In genomic region chr2:25878361-25879132, GRCh38 we compare ENCODE assay signal across 8 cellular contexts. TPM values are rescaled to one million over a fixed set of nuclear protein-coding genes. Genes with fewer than 3 reads are reported as not detected.
A peak's percentile ranks its signal among the peaks of the same experiment; 100 is the strongest.
DNase-seq lines count a peak whose midpoint lies in the region; ATAC-seq, FAIRE-seq and TF ChIP-seq lines count a peak whose summit lies in the region.

TSS of gene ASXL2 (minus strand) at chr2:25878487. CDS start at chr2:25878222, 265 bp downstream.

- H3K9ac ChIP-seq in mammary epithelial cell (ENCODE audit: insufficient read depth, low read length) = peak within 1 kb of the TSS; percentile 93

- BruUV-seq in mammary epithelial cell (replicated peaks; lab: Mats Ljungman, UMichigan) = TSS peak; percentile 91

- H3K4me3 ChIP-seq in WERI-Rb-1 (ENCODE audit: low read depth, low read length) (peak within 1 kb of the TSS; percentile 97), mammary epithelial cell (replicated peaks in 1 of 3; ENCODE audit: insufficient read depth in 1 of 3, low read depth in 2 of 3, low read length in 3 of 3) (peak within 1 kb of the TSS; percentile 90 to 97 (median 92)), small intestine (ENCODE audit: low read depth in 1 of 2, low read length in 2 of 2) (peak within 1 kb of the TSS; percentile 92 to 94)

- H3K36me3 ChIP-seq in WERI-Rb-1 (peaks cover 13% of the 10 kb centered on the region), mammary epithelial cell (ENCODE audit: insufficient read depth, low read length) (no peaks in the 10 kb centered on the region), small intestine (ENCODE audit: control insufficient read depth in 2 of 2, insufficient read depth in 2 of 2, low read length in 2 of 2) (no peaks in the 10 kb centered on the region)

- CTCF ChIA-PET in mammary epithelial cell (lab: Charles Lee; ENCODE audit: low non-redundant PET) = interaction anchor here (0.5 to 1.0 kb wide), 4 partner anchors 23 to 142 kb away, joined by 5 to 9 read pairs (median 5); no protein-coding TSS in a partner anchor

- ATAC-seq in GM18873 (IDR thresholded peaks at IDR 0.05; ENCODE audit: low FRiP score, unreplicated experiment) (peak; percentile 80), HG03139 (IDR thresholded peaks at IDR 0.05; ENCODE audit: unreplicated experiment) (peak; percentile 92)

- intact Hi-C loops in mammary epithelial cell (cut with micrococcal nuclease) = loop anchor here (5.0 kb wide), 1 partner anchor 99 kb away; no protein-coding TSS in a partner anchor

- H2AFZ ChIP-seq in mammary epithelial cell (ENCODE audit: low read depth, low read length) = peak within 1 kb of the TSS; percentile 96

- H3K4me1 ChIP-seq in mammary epithelial cell (ENCODE audit: insufficient read depth, low read length) (peaks cover 12% of the 10 kb centered on the region), small intestine (ENCODE audit: control insufficient read depth in 2 of 2, insufficient read depth in 1 of 2, low read depth in 1 of 2, low read length in 1 of 2) (no peaks in the 10 kb centered on the region)

- no peaks in the 10 kb centered on the region for H3K9me3 ChIP-seq in WERI-Rb-1 (ENCODE audit: severe bottlenecking)
- no peaks in the 10 kb centered on the region for H3K9me3 ChIP-seq in mammary epithelial cell (replicated peaks; ENCODE audit: insufficient read depth, low read length)
- no peaks in the 10 kb centered on the region for H3K9me3 ChIP-seq in small intestine (ENCODE audit: control insufficient read depth, low read depth)

- FAIRE-seq in small intestine (lab: Jason Lieb, UNC) = no peak

- in situ Hi-C loops in ACHN (cut with HindIII; ENCODE audit: low pct_ligation_motif_present, low pct_unique_long_range_greater_than_20kb, low sequenced_read_pairs) = no loop called here
- in situ Hi-C loops in mammary epithelial cell (cut with MboI; ENCODE audit: low sequenced_read_pairs in 2 of 2) = no loop called here

- H3K27ac ChIP-seq in WERI-Rb-1 = peak within 1 kb of the TSS; percentile 89
- peak within 1 kb of the TSS; percentile 94 for H3K27ac ChIP-seq in mammary epithelial cell (ENCODE audit: insufficient read depth, low read depth, low read length)
- H3K27ac ChIP-seq in small intestine (ENCODE audit: low read depth in 1 of 2, low read length in 1 of 2) = peak within 1 kb of the TSS; percentile 90 to 99

- H3K79me2 ChIP-seq in mammary epithelial cell (ENCODE audit: insufficient read depth, low read length) = peaks cover 46% of the 10 kb centered on the region

- WGBS in mammary epithelial cell (ENCODE audit: low coverage, missing lambda C conversion rate) = 11% methylated on average over 14 of the region's 56 CpGs
- 2 to 3% (median 3%) methylated on average over 24 to 56 of the region's 56 CpGs for WGBS in small intestine, 3 donors

- DNase-seq in ACHN (peak; percentile 99), NCI-H2227 (lab: John Stamatoyannopoulos, UW; ENCODE audit: unreplicated experiment) (peak; percentile 99), WERI-Rb-1 (peak; percentile 99), mammary epithelial cell (peak; percentile 98), iPS-NIHi11 (ENCODE audit: low spot score) (peak; percentile 98), small intestine (peak; percentile 98)

- no peaks in the 10 kb centered on the region for H4K20me1 ChIP-seq in mammary epithelial cell (ENCODE audit: insufficient read depth, low read length)

- H3K4me2 ChIP-seq in mammary epithelial cell (ENCODE audit: insufficient read depth, low read depth, low read length) = peak within 1 kb of the TSS; percentile 97

- no peaks in the 10 kb centered on the region for H3K27me3 ChIP-seq in WERI-Rb-1 (ENCODE audit: insufficient read depth, low read depth, severe bottlenecking)
- no peaks in the 10 kb centered on the region for H3K27me3 ChIP-seq in mammary epithelial cell (ENCODE audit: insufficient read depth, low read length)
- no peaks in the 10 kb centered on the region for H3K27me3 ChIP-seq in small intestine (ENCODE audit: control insufficient read depth in 2 of 2, insufficient read depth in 2 of 2, low read length in 2 of 2)

- no peak for TF ChIP-seq CTCF in WERI-Rb-1 (IDR thresholded peaks at IDR 0.05; ENCODE audit: low read depth, low read length)
- TF ChIP-seq CTCF in mammary epithelial cell (conservative IDR thresholded peaks at IDR 0.05 in 1 of 2, IDR thresholded peaks at IDR 0.05 in 1 of 2; ENCODE audit: extremely low read depth in 1 of 2, insufficient read depth in 1 of 2, low read depth in 1 of 2, low read length in 2 of 2) = peak in 1 of 2 donors; percentile 13

- dilution Hi-C loops in mammary epithelial cell (cut with HindIII; ENCODE audit: low sequenced_read_pairs) = loop anchor here (5.0 kb wide), 1 partner anchor 49 kb away; no protein-coding TSS in a partner anchor

RNA-seq across cellular contexts. Expression of gene ASXL2, which starts in this region (rescaled TPM):
- total RNA-seq in mammary epithelial cell = 10 to 100 TPM; 15.2 to 39.4 TPM
- polyA plus RNA-seq in mammary epithelial cell = 11.4 TPM
- 25.2 TPM for polyA minus RNA-seq in mammary epithelial cell
- 1 to 10 TPM; 1.1 to 4.8 (median 1.6) TPM for polyA plus RNA-seq in small intestine

Comparison
In these comparisons a context has a peak if more than half of its experiments do, and no peak if none do; other contexts are left out.
1. Peak in every context shown above with its lines: DNase-seq, ATAC-seq, H3K4me3 ChIP-seq and H3K27ac ChIP-seq.